Comparison of ENCODE assay signal across 8 cellular contexts in the genomic region with DNA sequence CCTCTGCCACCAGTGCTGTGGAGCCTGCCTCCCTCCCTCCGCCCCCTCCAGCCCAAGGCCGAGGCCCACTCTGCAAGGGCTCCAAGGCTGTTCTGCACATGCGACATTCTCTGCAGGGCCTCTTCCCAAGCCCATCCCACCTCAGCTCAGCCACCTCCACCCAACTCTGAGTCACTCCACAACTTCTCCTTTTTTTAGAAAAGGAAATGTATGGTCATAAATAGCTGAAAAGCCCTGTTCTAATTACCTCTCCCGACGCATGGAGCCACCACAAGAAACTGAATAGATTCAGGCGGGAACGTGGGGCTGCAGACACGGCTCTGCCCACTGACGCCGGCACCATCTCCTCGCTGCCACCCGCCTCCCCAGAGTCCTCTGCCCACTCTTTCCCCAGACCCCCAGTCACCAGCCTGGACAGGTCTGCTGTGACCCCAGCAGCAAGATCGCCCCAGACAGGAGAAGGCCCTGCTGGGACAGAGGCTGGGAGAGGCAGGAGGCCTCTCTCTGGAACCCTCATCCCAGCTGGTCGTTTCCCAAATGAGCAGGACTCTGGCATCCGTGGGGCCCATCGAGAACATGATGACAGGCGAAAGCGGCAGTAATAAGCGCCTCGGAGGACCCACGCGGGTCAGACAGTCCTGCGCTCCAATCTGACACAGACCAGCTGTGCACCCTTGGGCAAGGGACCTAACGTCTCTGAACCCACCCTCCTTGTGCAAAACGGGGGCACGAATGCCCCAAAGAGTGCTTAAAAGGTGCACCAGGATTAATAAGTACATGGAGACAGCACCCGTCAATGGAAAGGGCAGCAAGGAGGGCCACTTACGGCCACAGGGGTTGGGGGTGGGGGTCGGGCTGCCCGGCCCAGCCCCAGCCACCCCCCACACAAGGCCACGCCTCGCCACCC.
DNase-seq lines count a peak whose midpoint lies in the region; ATAC-seq and TF ChIP-seq lines count a peak whose summit lies in the region.

No MANE protein-coding gene starts in this region.

- H3K27me3 ChIP-seq in AG04450 (ENCODE audit: control insufficient read depth, insufficient read depth, low read length), result no peaks in the 10 kb centered on the region
- H3K27me3 ChIP-seq in tibial artery, result no peaks in the 10 kb centered on the region

- in situ Hi-C loops in astrocyte of the cerebellum (cut with HindIII; ENCODE audit: low sequenced_read_pairs), result no loop called here

- intact Hi-C loops in tibial artery (cut with DNase I; ENCODE audit: low total_unique reads), result no loop called here

- H3K4me3 ChIP-seq in AG04450 (ENCODE audit: low read depth, low read length) (no peak overlapping the region), astrocyte of the cerebellum (ENCODE audit: low read depth, low read length) (no peak overlapping the region), tibial artery (peak overlapping the region; percentile 18 to 20)

- POLR2A ChIA-PET in AG04450 (lab: Yijun Ruan, JAX), result interaction anchor here (1.0 kb wide), 1 partner anchor 481 kb away, joined by 3 read pairs; no protein-coding TSS in a partner anchor

- H3K27ac ChIP-seq in AG04450 (ENCODE audit: low read depth, low read length) (peak overlapping the region; percentile 94), tibial artery (peak overlapping the region; percentile 23 to 46)

- H3K9me3 ChIP-seq in AG04450 (ENCODE audit: control insufficient read depth, insufficient read depth, low read length) (no peaks in the 10 kb centered on the region; the same call in 1 of the 2 replicates), tibial artery (no peaks in the 10 kb centered on the region)

- ATAC-seq in HG03342 (IDR thresholded peaks at IDR 0.05; ENCODE audit: unreplicated experiment), result peak; percentile 7
- ATAC-seq in left lobe of liver, result peak; percentile 44
- ATAC-seq in HG03097 (IDR thresholded peaks at IDR 0.05; ENCODE audit: low FRiP score, unreplicated experiment), result no peak
- no peak for ATAC-seq in HG02759 (IDR thresholded peaks at IDR 0.05; ENCODE audit: unreplicated experiment)

- H3K4me1 ChIP-seq in tibial artery, result peaks cover 0 to 17% (median 3%) of the 10 kb centered on the region in 4 donors

- TF ChIP-seq CTCF in AG04450 (IDR thresholded peaks at IDR 0.05; ENCODE audit: low read depth, low read length) (no peak), astrocyte of the cerebellum (IDR thresholded peaks at IDR 0.05; ENCODE audit: low read depth, low read length, missing control alignments) (no peak), tibial artery (IDR thresholded peaks at IDR 0.05) (no peak)

- H3K36me3 ChIP-seq in tibial artery, result peaks cover 0 to 8% (median 0%) of the 10 kb centered on the region in 3 donors

- DNase-seq in AG04450 (ENCODE audit: low read depth, low spot score), result peak; percentile 37
- DNase-seq in astrocyte of the cerebellum (ENCODE audit: low read depth), result peak; percentile 24
- no peak for DNase-seq in left lobe of liver (ENCODE audit: low spot score)
- DNase-seq in tibial artery, result peak; percentile 58 to 68
- no peak for DNase-seq in NCI-H2196 (lab: John Stamatoyannopoulos, UW; ENCODE audit: unreplicated experiment)

- CTCF ChIA-PET in AG04450 (lab: Charles Lee), result no interaction called here

Comparison
In these comparisons a context has a peak if more than half of its experiments do, and no peak if none do; other contexts are left out.
1. DNase-seq: peak in AG04450 (single experiment), astrocyte of the cerebellum (single experiment) and tibial artery (2 of 2); none in left lobe of liver (single experiment) and NCI-H2196 (single experiment).
2. H3K4me3 ChIP-seq: peak in tibial artery (2 of 2); none in AG04450 (single experiment) and astrocyte of the cerebellum (single experiment).
3. ATAC-seq: peak in HG03342 (single experiment) and left lobe of liver (single experiment); none in HG03097 (single experiment) and HG02759 (single experiment).